Comparison of ENCODE assay signal across 9 cellular contexts in the genomic region with DNA sequence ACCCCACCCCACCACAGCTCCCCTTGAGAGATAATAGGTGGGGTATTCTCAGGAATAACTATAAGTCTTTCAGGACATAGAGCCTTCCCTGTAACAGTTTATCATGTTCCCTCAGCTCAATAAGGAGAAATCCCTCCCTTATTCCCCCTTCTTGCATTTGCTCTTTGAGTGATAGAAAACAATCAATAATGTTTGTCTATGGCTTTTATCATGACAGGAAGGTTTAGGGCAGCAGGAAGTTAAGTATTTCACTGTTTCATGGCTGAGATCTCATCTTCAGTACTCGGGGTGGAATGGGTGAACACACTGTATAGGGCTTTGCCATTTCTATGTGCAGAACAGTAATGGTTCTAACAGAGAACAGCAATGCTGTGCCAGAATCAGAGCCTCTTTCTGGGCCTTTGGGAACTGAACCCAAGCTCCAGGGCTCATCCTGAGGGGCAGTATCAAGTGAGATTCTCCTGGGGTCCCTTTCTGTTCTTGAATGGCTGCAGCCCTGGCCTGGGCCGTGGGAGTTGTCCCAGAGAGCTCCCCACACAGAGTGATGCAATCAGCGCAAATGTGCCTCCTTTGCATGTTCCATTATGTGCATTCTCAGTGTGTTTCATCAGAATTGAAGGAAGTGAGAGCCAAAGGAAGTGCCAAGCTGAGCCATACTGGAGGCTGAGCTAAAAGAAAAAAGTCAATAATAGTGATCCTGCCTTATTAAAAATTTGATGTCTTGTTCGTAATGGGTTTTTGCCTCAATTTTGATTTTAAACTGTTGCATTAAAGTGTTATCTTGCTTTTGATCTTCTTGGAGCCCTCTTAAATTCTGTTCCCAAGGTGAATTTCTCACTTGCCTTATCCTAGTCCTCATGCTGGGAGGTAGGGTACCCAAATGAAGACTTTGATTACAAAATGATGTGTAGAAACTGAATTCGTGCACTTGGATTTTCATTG. TPM values are rescaled to one million over a fixed set of nuclear protein-coding genes. Genes with fewer than 3 reads are reported as not detected.
A peak's percentile ranks its signal among the peaks of the same experiment; 100 is the strongest.
DNase-seq lines count a peak whose midpoint lies in the region; ATAC-seq and TF ChIP-seq lines count a peak whose summit lies in the region.
"Had no signal": no experiment of that assay in that cellular context is flagged by ENCODE, and none has a peak within 500 bp of the region (broad histone marks: within the 10 kb centered on the region; RNA-seq: fewer than 3 reads in every experiment).

No MANE protein-coding gene starts in this region.

- H3K27me3 Mint-ChIP-seq in activated naive CD8-positive, alpha-beta T cell treated with anti-CD3 and anti-CD28 coated beads, Interleukin-2, amount 50 U/mL, for 24 hours = no peaks in the 10 kb centered on the region

- no peak for TF ChIP-seq POLR2A in GM18505 (IDR thresholded peaks at IDR 0.05; ENCODE audit: borderline replicate concordance, extremely low read depth, insufficient read depth, insufficient read length)

- no peaks in the 10 kb centered on the region for H4K20me1 ChIP-seq in BLaER1 treated with 17β-estradiol and CSF1 and Interleukin-3, amounts not matched to agents 10 nM and 100 nM

- no peak for ATAC-seq in activated naive CD8-positive, alpha-beta T cell treated with anti-CD3 and anti-CD28 coated beads, Interleukin-2, amount 50 U/mL, for 24 hours
- peak; percentile 7 for ATAC-seq in left lobe of liver
- ATAC-seq in GM18502 (IDR thresholded peaks at IDR 0.05; ENCODE audit: poor library complexity, unreplicated experiment) = no peak
- ATAC-seq in GM18505 (IDR thresholded peaks at IDR 0.05; ENCODE audit: unreplicated experiment) = no peak

- H3K4me1 ChIP-seq in BLaER1 treated with 17β-estradiol and CSF1 and Interleukin-3, amounts not matched to agents 10 nM and 100 nM = peaks cover 20 to 80% (median 47%) of the 10 kb centered on the region in 10 experiments

- no peaks in the 10 kb centered on the region for H3K9me3 Mint-ChIP-seq in activated naive CD8-positive, alpha-beta T cell treated with anti-CD3 and anti-CD28 coated beads, Interleukin-2, amount 50 U/mL, for 24 hours

- H3K27me3 ChIP-seq in BLaER1 treated with 17β-estradiol and CSF1 and Interleukin-3, amounts not matched to agents 10 nM and 100 nM = no peaks in the 10 kb centered on the region
- H3K27me3 ChIP-seq: ascending aorta had no signal

- peak overlapping the region; percentile 72 for H3K27ac Mint-ChIP-seq in activated naive CD8-positive, alpha-beta T cell treated with anti-CD3 and anti-CD28 coated beads, Interleukin-2, amount 50 U/mL, for 24 hours

- peaks cover 46% of the 10 kb centered on the region for H3K4me1 Mint-ChIP-seq in activated naive CD8-positive, alpha-beta T cell treated with anti-CD3 and anti-CD28 coated beads, Interleukin-2, amount 50 U/mL, for 24 hours

- no peaks in the 10 kb centered on the region for H3K36me3 ChIP-seq in BLaER1 treated with 17β-estradiol and CSF1 and Interleukin-3, amounts not matched to agents 10 nM and 100 nM
- H3K36me3 ChIP-seq: ascending aorta had no signal

- H3K9me3 ChIP-seq in BLaER1 treated with 17β-estradiol and CSF1 and Interleukin-3, amounts not matched to agents 10 nM and 100 nM (replicated peaks in 1 of 11) = peaks cover 0 to 7% (median 0%) of the 10 kb centered on the region in 11 experiments; a peak in 2 of 22 replicates
- H3K9me3 ChIP-seq: ascending aorta had no signal

- peak overlapping the region; percentile 60 to 83 (median 73) for H3K4me2 ChIP-seq in BLaER1 treated with 17β-estradiol and CSF1 and Interleukin-3, amounts not matched to agents 10 nM and 100 nM

- peak overlapping the region in 1 of 10 experiments; percentile 10; a peak in 1 of 20 replicates for H3K4me3 ChIP-seq in BLaER1 treated with 17β-estradiol and CSF1 and Interleukin-3, amounts not matched to agents 10 nM and 100 nM
- H3K4me3 ChIP-seq: ascending aorta had no signal

- H3K4me3 Mint-ChIP-seq in activated naive CD8-positive, alpha-beta T cell treated with anti-CD3 and anti-CD28 coated beads, Interleukin-2, amount 50 U/mL, for 24 hours = no peak overlapping the region

- H3K9ac ChIP-seq in BLaER1 treated with 17β-estradiol and CSF1 and Interleukin-3, amounts not matched to agents 10 nM and 100 nM = peak overlapping the region in 8 of 11 experiments; percentile 3 to 61 (median 42); a peak in 13 of 22 replicates

- DNase-seq in Kasumi-1 (lab: John Stamatoyannopoulos, UW) = peak; percentile 75 to 78
- DNase-seq in activated naive CD8-positive, alpha-beta T cell treated with anti-CD3 and anti-CD28 coated beads, Interleukin-2, amount 50 U/mL, for 24 hours = no peak
- peak; percentile 61 for DNase-seq in left lobe of liver (ENCODE audit: low spot score)
- no peak for DNase-seq in NCI-H2196 (lab: John Stamatoyannopoulos, UW; ENCODE audit: unreplicated experiment)
- no peak for DNase-seq in NK-92 (lab: John Stamatoyannopoulos, UW; ENCODE audit: unreplicated experiment)

- H3K27ac ChIP-seq in BLaER1 treated with 17β-estradiol and CSF1 and Interleukin-3, amounts not matched to agents 10 nM and 100 nM = peak overlapping the region; percentile 20 to 86 (median 69); a peak in 21 of 22 replicates
- H3K27ac ChIP-seq: ascending aorta had no signal

- H3K36me3 Mint-ChIP-seq in activated naive CD8-positive, alpha-beta T cell treated with anti-CD3 and anti-CD28 coated beads, Interleukin-2, amount 50 U/mL, for 24 hours (ENCODE audit: low read depth) = peaks cover 7% of the 10 kb centered on the region

RNA-seq across cellular contexts. Expression of gene CYP2R1, which starts 2.9 kb away (rescaled TPM):
- 6.6 TPM for total RNA-seq in left lobe of liver

Comparison
In these comparisons a context has a peak if more than half of its experiments do, and no peak if none do; other contexts are left out.
1. DNase-seq: peak in Kasumi-1 (2 of 2) and left lobe of liver (single experiment); none in activated naive CD8-positive, alpha-beta T cell treated with anti-CD3 and anti-CD28 coated beads, Interleukin-2, amount 50 U/mL, for 24 hours (single experiment), NCI-H2196 (single experiment) and NK-92 (single experiment).